In genomic region chr2:66790651-66791181, GRCh38 we compare ENCODE assay signal across 21 cellular contexts.
A peak's percentile ranks its signal among the peaks of the same experiment; 100 is the strongest.
DNase-seq lines count a peak whose midpoint lies in the region; ATAC-seq, FAIRE-seq and TF ChIP-seq lines count a peak whose summit lies in the region.
"Had no signal": no experiment of that assay in that cellular context is flagged by ENCODE, and none has a peak within 500 bp of the region (broad histone marks: within the 10 kb centered on the region; RNA-seq: fewer than 3 reads in every experiment).

No MANE protein-coding gene starts in this region.

- intact Hi-C loops in heart right ventricle (cut with DNase I), result no loop called here
- intact Hi-C loops in activated CD4-positive, alpha-beta T cell treated with anti-CD3 and anti-CD28 coated beads for 36 hours (cut with DNase I, micrococcal nuclease), result no loop called here

- H3K36me3 ChIP-seq in bronchial epithelial cell (ENCODE audit: control insufficient read depth, insufficient read depth, low read length) (no peaks in the 10 kb centered on the region), heart right ventricle (no peaks in the 10 kb centered on the region)
- H3K36me3 ChIP-seq: BLaER1, neural progenitor cell, vagina had no signal

- no peak overlapping the region for H3K27ac Mint-ChIP-seq in activated CD4-positive, alpha-beta T cell treated with anti-CD3 and anti-CD28 coated beads for 36 hours
- no peak overlapping the region for H3K27ac Mint-ChIP-seq in activated naive CD8-positive, alpha-beta T cell treated with anti-CD3 and anti-CD28 coated beads, Interleukin-2, amount 50 U/mL, for 24 hours
- H3K27ac Mint-ChIP-seq: activated naive CD4-positive, alpha-beta T cell treated with anti-CD3 and anti-CD28 coated beads, Interleukin-2, amount 10 ng/mL, durations not matched to agents 7 days and 5 days; endodermal cell; neural progenitor cell; stimulated activated memory B cell treated with anti-CD40 and anti-IgM and Interleukin-4, amounts not matched to agents 10 μg/mL and 1 μg/mL and 100 μg/mL, for 72 hours; T-helper 1 cell treated with Interleukin-12 subunit alpha and Interleukin-12 subunit beta and Interleukin-4 antibody, amounts not matched to agents 30 μg/mL and 1 μg/mL, for 36 hours had no signal

- 48 to 54% methylated on average over 1 of the region's 1 CpG for WGBS in heart right ventricle, 2 donors

- no peaks in the 10 kb centered on the region for H3K27me3 ChIP-seq in bronchial epithelial cell (ENCODE audit: control insufficient read depth, insufficient read depth, low read length)
- H3K27me3 ChIP-seq in heart right ventricle, result no peaks in the 10 kb centered on the region
- H3K27me3 ChIP-seq: BLaER1, neural progenitor cell, vagina had no signal

- H3K36me3 Mint-ChIP-seq in activated CD4-positive, alpha-beta T cell treated with anti-CD3 and anti-CD28 coated beads for 36 hours (ENCODE audit: low read depth), result no peaks in the 10 kb centered on the region
- H3K36me3 Mint-ChIP-seq in activated naive CD8-positive, alpha-beta T cell treated with anti-CD3 and anti-CD28 coated beads, Interleukin-2, amount 50 U/mL, for 24 hours (ENCODE audit: low read depth), result no peaks in the 10 kb centered on the region
- H3K36me3 Mint-ChIP-seq: activated naive CD4-positive, alpha-beta T cell treated with anti-CD3 and anti-CD28 coated beads, Interleukin-2, amount 10 ng/mL, durations not matched to agents 7 days and 5 days; neural progenitor cell; stimulated activated memory B cell treated with anti-CD40 and anti-IgM and Interleukin-4, amounts not matched to agents 10 μg/mL and 1 μg/mL and 100 μg/mL, for 72 hours had no signal

- peaks cover 0 to 5% (median 0%) of the 10 kb centered on the region in 9 donors for H3K4me1 ChIP-seq in heart right ventricle
- H3K4me1 ChIP-seq: BLaER1, neural progenitor cell had no signal

- H3K4me3 ChIP-seq in bronchial epithelial cell (ENCODE audit: low read depth, low read length) (no peak overlapping the region), heart right ventricle (no peak overlapping the region), skeletal muscle cell (ENCODE audit: low read depth, low read length) (no peak overlapping the region)
- H3K4me3 ChIP-seq: BLaER1, neural progenitor cell, smooth muscle cell, vagina had no signal

- peak; percentile 6 for DNase-seq in H4 (ENCODE audit: low spot score)
- DNase-seq in bronchial epithelial cell (ENCODE audit: low read depth), result peak; percentile 75
- peak in 1 of 2 donors; percentile 15 for DNase-seq in heart right ventricle
- DNase-seq in skeletal muscle cell (ENCODE audit: low read depth), result peak; percentile 40
- DNase-seq in GM12892 (ENCODE audit: insufficient read length), result no peak
- DNase-seq in activated CD4-positive, alpha-beta T cell treated with anti-CD3 and anti-CD28 coated beads for 36 hours, result no peak
- no peak for DNase-seq in NCI-H146 treated with DMSO at 0.1 percent for 48 hours (lab: John Stamatoyannopoulos, UW; ENCODE audit: unreplicated experiment)
- no peak for DNase-seq in activated naive CD8-positive, alpha-beta T cell treated with anti-CD3 and anti-CD28 coated beads, Interleukin-2, amount 50 U/mL, for 24 hours
- DNase-seq: activated CD4-positive, alpha-beta T cell treated with anti-CD3 and anti-CD28 coated beads for 1 hour; activated naive CD4-positive, alpha-beta T cell treated with anti-CD3 and anti-CD28 coated beads, Interleukin-2, amount 10 ng/mL, durations not matched to agents 7 days and 5 days; central memory CD4-positive, alpha-beta T cell; endodermal cell; H7; NCI-H1092; RPMI8226 had no signal

- H3K4me1 Mint-ChIP-seq in activated CD4-positive, alpha-beta T cell treated with anti-CD3 and anti-CD28 coated beads for 36 hours, result no peaks in the 10 kb centered on the region
- H3K4me1 Mint-ChIP-seq in activated naive CD8-positive, alpha-beta T cell treated with anti-CD3 and anti-CD28 coated beads, Interleukin-2, amount 50 U/mL, for 24 hours, result no peaks in the 10 kb centered on the region
- H3K4me1 Mint-ChIP-seq: activated naive CD4-positive, alpha-beta T cell treated with anti-CD3 and anti-CD28 coated beads, Interleukin-2, amount 10 ng/mL, durations not matched to agents 7 days and 5 days; endodermal cell; neural progenitor cell; stimulated activated memory B cell treated with anti-CD40 and anti-IgM and Interleukin-4, amounts not matched to agents 10 μg/mL and 1 μg/mL and 100 μg/mL, for 72 hours had no signal

- H3K9me3 Mint-ChIP-seq in activated CD4-positive, alpha-beta T cell treated with anti-CD3 and anti-CD28 coated beads for 36 hours (ENCODE audit: low read depth), result no peaks in the 10 kb centered on the region
- no peaks in the 10 kb centered on the region for H3K9me3 Mint-ChIP-seq in activated naive CD8-positive, alpha-beta T cell treated with anti-CD3 and anti-CD28 coated beads, Interleukin-2, amount 50 U/mL, for 24 hours
- H3K9me3 Mint-ChIP-seq: activated naive CD4-positive, alpha-beta T cell treated with anti-CD3 and anti-CD28 coated beads, Interleukin-2, amount 10 ng/mL, durations not matched to agents 7 days and 5 days; endodermal cell; neural progenitor cell; stimulated activated memory B cell treated with anti-CD40 and anti-IgM and Interleukin-4, amounts not matched to agents 10 μg/mL and 1 μg/mL and 100 μg/mL, for 72 hours; T-helper 1 cell treated with Interleukin-12 subunit alpha and Interleukin-12 subunit beta and Interleukin-4 antibody, amounts not matched to agents 30 μg/mL and 1 μg/mL, for 36 hours had no signal

- FAIRE-seq in bronchial epithelial cell (lab: Jason Lieb, UNC), result no peak
- FAIRE-seq in GM12892 (lab: Jason Lieb, UNC), result no peak

- no peak for TF ChIP-seq CTCF in bronchial epithelial cell (IDR thresholded peaks at IDR 0.05; ENCODE audit: insufficient read depth, low read length, severe bottlenecking)
- no peak for TF ChIP-seq CTCF in heart right ventricle (IDR thresholded peaks at IDR 0.05)

- POLR2A ChIA-PET in activated CD4-positive, alpha-beta T cell treated with anti-CD3 and anti-CD28 coated beads for 36 hours (lab: Charles Lee), result no interaction called here

- H3K27me3 Mint-ChIP-seq in activated CD4-positive, alpha-beta T cell treated with anti-CD3 and anti-CD28 coated beads for 36 hours, result no peaks in the 10 kb centered on the region
- H3K27me3 Mint-ChIP-seq in activated naive CD8-positive, alpha-beta T cell treated with anti-CD3 and anti-CD28 coated beads, Interleukin-2, amount 50 U/mL, for 24 hours, result peaks cover 2% of the 10 kb centered on the region
- H3K27me3 Mint-ChIP-seq: activated naive CD4-positive, alpha-beta T cell treated with anti-CD3 and anti-CD28 coated beads, Interleukin-2, amount 10 ng/mL, durations not matched to agents 7 days and 5 days; stimulated activated memory B cell treated with anti-CD40 and anti-IgM and Interleukin-4, amounts not matched to agents 10 μg/mL and 1 μg/mL and 100 μg/mL, for 72 hours had no signal

- CTCF ChIA-PET in activated CD4-positive, alpha-beta T cell treated with anti-CD3 and anti-CD28 coated beads for 36 hours (lab: Charles Lee), result no interaction called here

- H3K27ac ChIP-seq in heart right ventricle, result no peak overlapping the region
- H3K27ac ChIP-seq: BLaER1, neural progenitor cell, vagina had no signal

- no peaks in the 10 kb centered on the region for H3K9me3 ChIP-seq in heart right ventricle
- H3K9me3 ChIP-seq: BLaER1, vagina had no signal

- no peak overlapping the region for H3K4me3 Mint-ChIP-seq in activated CD4-positive, alpha-beta T cell treated with anti-CD3 and anti-CD28 coated beads for 36 hours
- no peak overlapping the region for H3K4me3 Mint-ChIP-seq in activated naive CD8-positive, alpha-beta T cell treated with anti-CD3 and anti-CD28 coated beads, Interleukin-2, amount 50 U/mL, for 24 hours
- H3K4me3 Mint-ChIP-seq: activated naive CD4-positive, alpha-beta T cell treated with anti-CD3 and anti-CD28 coated beads, Interleukin-2, amount 10 ng/mL, durations not matched to agents 7 days and 5 days; endodermal cell; neural progenitor cell; stimulated activated memory B cell treated with anti-CD40 and anti-IgM and Interleukin-4, amounts not matched to agents 10 μg/mL and 1 μg/mL and 100 μg/mL, for 72 hours; T-helper 1 cell treated with Interleukin-12 subunit alpha and Interleukin-12 subunit beta and Interleukin-4 antibody, amounts not matched to agents 30 μg/mL and 1 μg/mL, for 36 hours had no signal

- ATAC-seq in heart right ventricle, result peak in 5 of 8 donors; percentile 24 to 82 (median 47)
- no peak for ATAC-seq in activated CD4-positive, alpha-beta T cell treated with anti-CD3 and anti-CD28 coated beads for 36 hours
- no peak for ATAC-seq in activated naive CD8-positive, alpha-beta T cell treated with anti-CD3 and anti-CD28 coated beads, Interleukin-2, amount 50 U/mL, for 24 hours
- ATAC-seq: stimulated activated memory B cell treated with anti-CD40 and anti-IgM and Interleukin-4, amounts not matched to agents 10 μg/mL and 1 μg/mL and 100 μg/mL, for 72 hours had no signal

- TF ChIP-seq POLR2A in GM12892 (IDR thresholded peaks at IDR 0.05; ENCODE audit: low read depth, low read length), result no peak

Comparison
In these comparisons a context has a peak if more than half of its experiments do, and no peak if none do; other contexts are left out.
1. DNase-seq: peak in H4 (single experiment), bronchial epithelial cell (single experiment) and skeletal muscle cell (single experiment); none in GM12892 (single experiment), activated CD4-positive, alpha-beta T cell treated with anti-CD3 and anti-CD28 coated beads for 36 hours (single experiment), NCI-H146 treated with DMSO at 0.1 percent for 48 hours (single experiment) and activated naive CD8-positive, alpha-beta T cell treated with anti-CD3 and anti-CD28 coated beads, Interleukin-2, amount 50 U/mL, for 24 hours (single experiment).
2. ATAC-seq: peak in heart right ventricle (5 of 8); none in activated CD4-positive, alpha-beta T cell treated with anti-CD3 and anti-CD28 coated beads for 36 hours (single experiment) and activated naive CD8-positive, alpha-beta T cell treated with anti-CD3 and anti-CD28 coated beads, Interleukin-2, amount 50 U/mL, for 24 hours (single experiment).